Comparison of ENCODE assay signal across 12 cellular contexts in the genomic region with DNA sequence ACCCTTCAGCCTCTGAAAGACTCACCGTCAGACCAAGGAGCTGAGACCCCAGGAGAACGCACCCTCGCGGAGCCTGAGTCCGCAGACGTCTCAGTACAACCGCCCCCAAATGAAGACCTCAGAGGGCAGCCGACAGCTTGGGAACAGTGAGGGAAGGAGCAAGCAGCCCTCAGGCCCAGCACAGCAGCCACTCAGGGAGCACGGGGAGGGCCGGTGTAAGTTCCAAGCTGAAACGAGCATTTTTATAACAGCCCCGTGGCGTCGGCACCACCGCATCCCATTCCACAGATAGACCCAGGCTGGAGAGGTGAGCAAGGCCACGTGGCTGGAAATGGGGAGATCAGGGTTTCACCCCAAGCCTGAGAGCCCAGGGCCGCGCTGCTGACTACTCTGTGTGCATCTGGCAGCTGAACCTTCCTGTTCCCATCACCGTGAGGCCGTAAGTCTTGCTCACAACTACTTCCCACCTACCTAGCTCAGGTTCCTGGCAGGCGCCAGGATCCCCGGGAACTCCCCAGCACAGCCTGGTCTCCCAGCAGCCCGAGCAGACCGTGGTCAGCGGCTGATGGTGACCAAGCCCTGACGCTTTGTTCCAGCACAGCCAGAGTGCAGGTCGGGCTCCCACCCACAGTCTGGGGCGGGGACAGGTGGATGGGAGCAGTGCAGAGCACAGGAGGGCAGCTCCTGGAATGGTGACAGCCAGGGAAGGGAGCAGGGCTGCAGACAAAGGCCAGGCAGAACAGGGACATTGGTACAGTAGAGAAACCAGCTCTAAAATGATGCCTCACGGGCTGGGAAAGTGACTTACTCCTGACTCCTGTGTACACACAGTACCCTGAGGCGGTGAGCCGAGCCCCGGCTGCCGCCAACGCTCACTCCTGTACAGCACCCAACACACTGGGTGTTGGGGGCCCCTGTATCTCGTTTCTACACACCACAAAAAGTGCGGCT. TPM values are rescaled to one million over a fixed set of nuclear protein-coding genes. Genes with fewer than 3 reads are reported as not detected.
DNase-seq lines count a peak whose midpoint lies in the region; ATAC-seq lines count a peak whose summit lies in the region.
"Had no signal": no experiment of that assay in that cellular context is flagged by ENCODE, and none has a peak within 500 bp of the region (broad histone marks: within the 10 kb centered on the region; RNA-seq: fewer than 3 reads in every experiment).

No MANE protein-coding gene starts in this region.

- in situ Hi-C loops in ACHN (cut with HindIII; ENCODE audit: low pct_ligation_motif_present, low pct_unique_long_range_greater_than_20kb, low sequenced_read_pairs), result no loop called here

- H3K27ac Mint-ChIP-seq in activated T-cell treated with anti-CD3 and anti-CD28 coated beads, Interleukin-2, amount 50 U/mL, for 24 hours, result no peak overlapping the region
- H3K27ac Mint-ChIP-seq in T-helper 17 cell, result no peak overlapping the region
- H3K27ac Mint-ChIP-seq in stimulated activated naive B cell treated with anti-CD40 and anti-IgM and Interleukin-4, amounts not matched to agents 10 μg/mL and 1 μg/mL and 100 μg/mL, for 72 hours, result no peak overlapping the region
- H3K27ac Mint-ChIP-seq: mesothelial cell of epicardium had no signal

- H3K27me3 Mint-ChIP-seq in activated T-cell treated with anti-CD3 and anti-CD28 coated beads, Interleukin-2, amount 50 U/mL, for 24 hours, result peaks cover 40% of the 10 kb centered on the region
- H3K27me3 Mint-ChIP-seq in T-helper 17 cell, result peaks cover 45% of the 10 kb centered on the region
- H3K27me3 Mint-ChIP-seq in stimulated activated naive B cell treated with anti-CD40 and anti-IgM and Interleukin-4, amounts not matched to agents 10 μg/mL and 1 μg/mL and 100 μg/mL, for 72 hours, result peaks cover 42 to 59% of the 10 kb centered on the region in 2 donors

- H3K4me3 ChIP-seq in iPS-15b (ENCODE audit: low read depth, low read length), result peak overlapping the region; percentile 18

- peak overlapping the region; percentile 47 for H3K4me3 Mint-ChIP-seq in activated T-cell treated with anti-CD3 and anti-CD28 coated beads, Interleukin-2, amount 50 U/mL, for 24 hours
- no peak overlapping the region for H3K4me3 Mint-ChIP-seq in T-helper 17 cell
- H3K4me3 Mint-ChIP-seq in stimulated activated naive B cell treated with anti-CD40 and anti-IgM and Interleukin-4, amounts not matched to agents 10 μg/mL and 1 μg/mL and 100 μg/mL, for 72 hours, result peak overlapping the region in 1 of 2 donors; percentile 53
- H3K4me3 Mint-ChIP-seq: mesothelial cell of epicardium had no signal

- no peaks in the 10 kb centered on the region for H3K4me1 ChIP-seq in iPS-15b (ENCODE audit: control insufficient read depth, insufficient read depth, low read length)

- H3K9ac ChIP-seq in iPS-15b (ENCODE audit: low read depth, low read length), result no peak overlapping the region

- H3K36me3 ChIP-seq in iPS-15b (ENCODE audit: control insufficient read depth, insufficient read depth, low read length), result no peaks in the 10 kb centered on the region
- H3K36me3 ChIP-seq: brain microvascular endothelial cell, stomach had no signal

- DNase-seq in activated T-cell treated with anti-CD3 and anti-CD28 coated beads, Interleukin-2, amount 50 U/mL, for 24 hours, result no peak
- DNase-seq in activated T-cell treated with anti-CD3 and anti-CD28 coated beads, Interleukin-2, amount 50 U/mL, for 48 hours, result no peak
- no peak for DNase-seq in T-helper 17 cell
- DNase-seq in stimulated activated naive B cell treated with anti-CD40 and anti-IgM and Interleukin-4, amounts not matched to agents 10 μg/mL and 1 μg/mL and 100 μg/mL, for 72 hours, result no peak
- no peak for DNase-seq in ACHN
- DNase-seq in T-helper 1 cell, result no peak
- DNase-seq: brain microvascular endothelial cell, OCI-M1, stomach had no signal

- H3K36me3 Mint-ChIP-seq in activated T-cell treated with anti-CD3 and anti-CD28 coated beads, Interleukin-2, amount 50 U/mL, for 24 hours (ENCODE audit: low read depth), result no peaks in the 10 kb centered on the region
- H3K36me3 Mint-ChIP-seq in T-helper 17 cell (ENCODE audit: low read depth), result no peaks in the 10 kb centered on the region
- H3K36me3 Mint-ChIP-seq in stimulated activated naive B cell treated with anti-CD40 and anti-IgM and Interleukin-4, amounts not matched to agents 10 μg/mL and 1 μg/mL and 100 μg/mL, for 72 hours, result peaks cover 0 to 13% of the 10 kb centered on the region in 2 donors
- H3K36me3 Mint-ChIP-seq: mesothelial cell of epicardium had no signal

- H3K9me3 Mint-ChIP-seq in activated T-cell treated with anti-CD3 and anti-CD28 coated beads, Interleukin-2, amount 50 U/mL, for 24 hours, result no peaks in the 10 kb centered on the region
- peaks cover 4 to 12% of the 10 kb centered on the region in 2 donors for H3K9me3 Mint-ChIP-seq in stimulated activated naive B cell treated with anti-CD40 and anti-IgM and Interleukin-4, amounts not matched to agents 10 μg/mL and 1 μg/mL and 100 μg/mL, for 72 hours

- H3K9me3 ChIP-seq in T-helper 17 cell (ENCODE audit: control insufficient read depth, low read length, poor library complexity, severe bottlenecking) (no peaks in the 10 kb centered on the region), iPS-15b (ENCODE audit: control insufficient read depth, insufficient read depth, low read length) (no peaks in the 10 kb centered on the region)
- H3K9me3 ChIP-seq: stomach had no signal

- peaks cover 8% of the 10 kb centered on the region for H3K27me3 ChIP-seq in iPS-15b (ENCODE audit: control insufficient read depth, insufficient read depth, low read length)

- peaks cover 10% of the 10 kb centered on the region for H3K4me1 Mint-ChIP-seq in activated T-cell treated with anti-CD3 and anti-CD28 coated beads, Interleukin-2, amount 50 U/mL, for 24 hours (ENCODE audit: low read depth)
- H3K4me1 Mint-ChIP-seq in T-helper 17 cell, result peaks cover 9% of the 10 kb centered on the region
- peaks cover 10 to 16% of the 10 kb centered on the region in 2 donors for H3K4me1 Mint-ChIP-seq in stimulated activated naive B cell treated with anti-CD40 and anti-IgM and Interleukin-4, amounts not matched to agents 10 μg/mL and 1 μg/mL and 100 μg/mL, for 72 hours

- peak; percentile 62 for ATAC-seq in T-helper 17 cell
- peak; percentile 49 to 67 for ATAC-seq in stimulated activated naive B cell treated with anti-CD40 and anti-IgM and Interleukin-4, amounts not matched to agents 10 μg/mL and 1 μg/mL and 100 μg/mL, for 72 hours (replicated peaks)
- ATAC-seq in GM19455 (IDR thresholded peaks at IDR 0.05; ENCODE audit: unreplicated experiment), result no peak

RNA-seq across cellular contexts. Expression of gene NOM1, which starts 6.1 kb away (rescaled TPM):
- 10 to 100 TPM; 31.3 to 35.8 TPM for total RNA-seq in T-helper 17 cell

RNA-seq across cellular contexts. Expression of gene LMBR1, which starts 50.4 kb away (rescaled TPM):
- total RNA-seq in T-helper 17 cell, result 10 to 100 TPM; 47.3 to 53.0 TPM
